ENCODE assay signal across 20 cellular contexts in the genomic region with DNA sequence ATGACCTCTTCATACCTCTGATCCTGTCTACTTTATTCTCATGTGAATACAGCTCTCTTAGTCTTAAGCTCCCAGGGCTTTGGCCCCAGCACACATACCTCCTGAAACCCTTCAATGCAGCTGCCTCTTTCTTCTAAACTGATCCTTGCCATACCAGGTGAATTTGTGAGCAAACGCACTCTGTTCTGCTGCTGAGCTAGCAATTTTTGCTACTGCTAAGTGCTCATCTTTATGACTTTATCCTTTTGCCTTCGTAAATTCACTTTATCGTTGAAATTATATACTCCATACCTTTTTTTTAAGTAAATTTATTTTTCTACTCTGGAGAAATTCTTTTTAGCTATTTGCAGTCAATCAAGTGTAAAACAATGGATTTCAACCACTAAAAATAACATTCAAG.
"Had no signal": no experiment of that assay in that cellular context is flagged by ENCODE, and none has a peak within 500 bp of the region (broad histone marks: within the 10 kb centered on the region; RNA-seq: fewer than 3 reads in every experiment).

No MANE protein-coding gene starts in this region.

- FAIRE-seq: HTR-8/SVneo, RCC 7860 had no signal

- H3K27me3 ChIP-seq: SJSA1 had no signal

- H3K36me3 ChIP-seq: SJSA1 had no signal

- H3K27ac ChIP-seq: HL-60, SJSA1, SK-N-MC had no signal

- H3K4me3 ChIP-seq: SJSA1, SK-N-MC had no signal

- H3K9me3 ChIP-seq: SJSA1 had no signal

- DNase-seq: Karpas-422, KG1, MV-4-11, NCI-H1048, NCI-H1105, NCI-H146, NCI-H1694 treated with DMSO at 0.1 percent for 48 hours, NCI-H1930, NCI-H2081, NCI-H2107, NCI-H524 treated with DMSO at 0.1 percent for 48 hours, NCI-H774, Right ventricle myocardium superior, RPMI8226, SIG-M5 had no signal
